ENCODE assay signal across 7 cellular contexts in the genomic region with DNA sequence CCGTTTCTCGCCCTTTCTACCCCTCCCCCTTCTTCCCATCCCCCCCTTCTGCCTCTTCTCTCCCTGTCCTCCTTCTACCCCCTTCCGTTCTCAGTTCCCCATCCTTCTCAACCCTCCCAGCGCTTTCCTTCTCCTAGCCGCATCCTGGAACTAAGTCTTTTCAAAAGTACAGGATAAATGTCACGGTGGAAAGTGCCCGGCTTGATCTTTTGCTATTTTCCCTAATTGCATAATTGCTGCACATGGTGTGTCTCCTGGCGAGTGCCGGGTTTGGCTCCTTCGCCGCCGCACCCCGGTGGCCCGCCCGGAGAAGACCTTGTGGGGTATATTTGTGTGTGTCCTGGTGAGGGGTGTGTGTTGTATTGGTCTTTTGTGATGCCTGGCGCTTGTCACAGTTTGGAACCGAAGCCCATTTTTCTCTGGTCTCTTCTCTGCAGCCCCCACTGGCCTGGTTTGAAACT. TPM values are rescaled to one million over a fixed set of nuclear protein-coding genes. Genes with fewer than 3 reads are reported as not detected.
DNase-seq lines count a peak whose midpoint lies in the region; ATAC-seq, FAIRE-seq and TF ChIP-seq lines count a peak whose summit lies in the region.

No MANE protein-coding gene starts in this region.

- peak overlapping the region; percentile 95 for H3K27ac Mint-ChIP-seq in chondrocyte (ENCODE audit: unreplicated experiment)

- ATAC-seq in HG02852 (IDR thresholded peaks at IDR 0.05; ENCODE audit: unreplicated experiment) (peak; percentile 25), left lobe of liver (peak; percentile 41), HG03565 (IDR thresholded peaks at IDR 0.05; ENCODE audit: unreplicated experiment) (no peak)

- no peaks in the 10 kb centered on the region for H3K27me3 Mint-ChIP-seq in chondrocyte (ENCODE audit: low read depth)

- TF ChIP-seq CTCF in chondrocyte (IDR thresholded peaks at IDR 0.05): peak; percentile 19

- peaks cover 34% of the 10 kb centered on the region for H3K4me1 Mint-ChIP-seq in chondrocyte (ENCODE audit: low read depth)

- DNase-seq in GM12892 (ENCODE audit: insufficient read length) (peak; percentile 16), RPMI7951 (ENCODE audit: low read depth) (peak; percentile 23), chondrocyte (ENCODE audit: low spot score) (no peak), left lobe of liver (ENCODE audit: low spot score) (peak; percentile 54)
- DNase-seq in stimulated activated CD4-positive, alpha-beta T cell treated with anti-CD3 and anti-CD28 coated beads, Interleukin-4, amount 100 ng/mL, for 1 hour: peak; percentile 12

- no peaks in the 10 kb centered on the region for H3K36me3 Mint-ChIP-seq in chondrocyte (ENCODE audit: low read depth)

- peak; percentile 66 for FAIRE-seq in GM12892 (lab: Jason Lieb, UNC)

- no peak for TF ChIP-seq POLR2A in GM12892 (IDR thresholded peaks at IDR 0.05; ENCODE audit: low read depth, low read length)

- peak overlapping the region; percentile 98 for H3K4me3 Mint-ChIP-seq in chondrocyte (ENCODE audit: unreplicated experiment)

- no peaks in the 10 kb centered on the region for H3K9me3 Mint-ChIP-seq in chondrocyte (ENCODE audit: low read depth)

RNA-seq across cellular contexts. Expression of gene UBE2E2, which starts 0.6 kb away (rescaled TPM):
- 34.3 TPM for polyA plus RNA-seq in GM12892 (2012; ENCODE audit: missing spikeins)
- total RNA-seq in RPMI7951 (2014; rRNA removed; shearing (Covaris generic)): 91.9 and 121 TPM in 2 replicates
- total RNA-seq in chondrocyte: 70.4 to 85.2 TPM (median 74.5 TPM) in 3 replicates
- 14.4 TPM for total RNA-seq in left lobe of liver
